17 cellular contexts compared by ENCODE assay signal in the genomic region with DNA sequence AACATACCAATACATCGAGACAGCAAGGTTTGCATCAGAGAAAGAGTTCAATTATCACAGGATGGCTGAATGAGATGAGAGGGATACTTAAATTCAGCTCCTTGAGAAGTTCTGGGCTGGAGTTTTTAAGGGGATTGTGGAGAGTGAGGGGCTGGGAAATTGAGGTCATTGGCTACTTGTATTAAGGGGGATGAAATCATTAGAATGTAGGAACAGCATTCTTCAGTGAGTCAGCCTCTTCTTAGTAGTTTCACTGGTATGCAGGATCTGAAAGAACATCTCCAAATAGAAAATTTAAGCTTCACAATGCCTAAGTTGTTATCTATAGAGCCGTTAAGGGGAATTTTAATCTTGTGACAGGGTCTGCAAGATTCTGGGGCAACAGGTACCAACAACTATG.
"Had no signal": no experiment of that assay in that cellular context is flagged by ENCODE, and none has a peak within 500 bp of the region (broad histone marks: within the 10 kb centered on the region; RNA-seq: fewer than 3 reads in every experiment).

No MANE protein-coding gene starts in this region.

- ATAC-seq: activated T-cell treated with anti-CD3 and anti-CD28 coated beads, Interleukin-2, amount 50 U/mL, for 72 hours; foreskin keratinocyte; right cardiac atrium; stimulated activated naive CD8-positive, alpha-beta T cell treated with anti-CD3 and anti-CD28 coated beads, Interleukin-15, Interleukin-2, amounts not matched to agents 100 U/mL and 50 U/mL, for 24 hours had no signal

- DNase-seq: activated CD4-positive, alpha-beta memory T cell treated with anti-CD3 and anti-CD28 coated beads, Interleukin-2, amount 10 ng/mL, durations not matched to agents 7 days and 5 days; activated gamma-delta T cell; activated T-cell treated with anti-CD3 and anti-CD28 coated beads, Interleukin-2, amount 50 U/mL, for 72 hours; amygdala; erythroblast; glutamatergic neuron; nucleus accumbens; right cardiac atrium; stimulated activated CD4-positive, alpha-beta T cell treated with anti-CD3 and anti-CD28 coated beads, Interleukin-4, amount 100 ng/mL, for 4 hours; stimulated activated CD8-positive, alpha-beta memory T cell treated with anti-CD3 and anti-CD28 coated beads, Interleukin-4, amount 100 ng/mL, for 48 hours; stimulated activated naive CD8-positive, alpha-beta T cell treated with anti-CD3 and anti-CD28 coated beads, Interleukin-15, Interleukin-2, amounts not matched to agents 100 U/mL and 50 U/mL, for 24 hours; T-helper 1 cell; T1000; transverse colon had no signal

- H3K4me3 ChIP-seq: smooth muscle cell, transverse colon, vagina had no signal
